1 cellular context compared by ENCODE assay signal in genomic region chr3:51953445-51953844, GRCh38.
TF ChIP-seq lines count a peak whose summit lies in the region.

No MANE protein-coding gene starts in this region.

TF ChIP-seq in IMR-90, 13 proteins besides CTCF, POLR2A, EP300 and RAD21:
- TF ChIP-seq NFE2L2 (IDR thresholded peaks at IDR 0.05; ENCODE audit: low read depth, low read length) (peak; percentile 29; the same call in 1 of the 2 replicates), MAFK (IDR thresholded peaks at IDR 0.05; ENCODE audit: low read depth, low read length) (peak; percentile 91), RFX5 (IDR thresholded peaks at IDR 0.05; ENCODE audit: low read depth, low read length) (no peak), MXI1 (IDR thresholded peaks at IDR 0.05; ENCODE audit: borderline replicate concordance, low read depth, low read length) (no peak), FOS (IDR thresholded peaks at IDR 0.05; ENCODE audit: low read depth, low read length) (no peak; the same call in 1 of the 2 replicates), CEBPB (IDR thresholded peaks at IDR 0.05; ENCODE audit: low read depth, low read length) (peak; percentile 98), RCOR1 (IDR thresholded peaks at IDR 0.05; ENCODE audit: insufficient replicate concordance, low read length) (no peak), CHD1 (IDR thresholded peaks at IDR 0.05; ENCODE audit: low read depth, low read length) (no peak), SMC3 (IDR thresholded peaks at IDR 0.05; ENCODE audit: low read depth, low read length) (no peak), MAZ (IDR thresholded peaks at IDR 0.05; ENCODE audit: borderline replicate concordance, low read depth, low read length) (no peak)
- TF ChIP-seq, protein P1, sequence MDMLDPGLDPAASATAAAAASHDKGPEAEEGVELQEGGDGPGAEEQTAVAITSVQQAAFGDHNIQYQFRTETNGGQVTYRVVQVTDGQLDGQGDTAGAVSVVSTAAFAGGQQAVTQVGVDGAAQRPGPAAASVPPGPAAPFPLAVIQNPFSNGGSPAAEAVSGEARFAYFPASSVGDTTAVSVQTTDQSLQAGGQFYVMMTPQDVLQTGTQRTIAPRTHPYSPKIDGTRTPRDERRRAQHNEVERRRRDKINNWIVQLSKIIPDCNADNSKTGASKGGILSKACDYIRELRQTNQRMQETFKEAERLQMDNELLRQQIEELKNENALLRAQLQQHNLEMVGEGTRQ (IDR thresholded peaks at IDR 0.05; ENCODE audit: low read depth, low read length) = no peak
- TF ChIP-seq, protein P2, sequence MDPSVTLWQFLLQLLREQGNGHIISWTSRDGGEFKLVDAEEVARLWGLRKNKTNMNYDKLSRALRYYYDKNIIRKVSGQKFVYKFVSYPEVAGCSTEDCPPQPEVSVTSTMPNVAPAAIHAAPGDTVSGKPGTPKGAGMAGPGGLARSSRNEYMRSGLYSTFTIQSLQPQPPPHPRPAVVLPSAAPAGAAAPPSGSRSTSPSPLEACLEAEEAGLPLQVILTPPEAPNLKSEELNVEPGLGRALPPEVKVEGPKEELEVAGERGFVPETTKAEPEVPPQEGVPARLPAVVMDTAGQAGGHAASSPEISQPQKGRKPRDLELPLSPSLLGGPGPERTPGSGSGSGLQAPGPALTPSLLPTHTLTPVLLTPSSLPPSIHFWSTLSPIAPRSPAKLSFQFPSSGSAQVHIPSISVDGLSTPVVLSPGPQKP (IDR thresholded peaks at IDR 0.05; ENCODE audit: borderline replicate concordance, low read depth, low read length) = no peak
